24 cellular contexts compared by ENCODE assay signal in genomic region chr2:42844366-42844765, GRCh38. TPM values are rescaled to one million over a fixed set of nuclear protein-coding genes. Genes with fewer than 3 reads are reported as not detected.
DNase-seq lines count a peak whose midpoint lies in the region; ATAC-seq and TF ChIP-seq lines count a peak whose summit lies in the region.
"Had no signal": no experiment of that assay in that cellular context is flagged by ENCODE, and none has a peak within 500 bp of the region (broad histone marks: within the 10 kb centered on the region; RNA-seq: fewer than 3 reads in every experiment).

No MANE protein-coding gene starts in this region.

- H3K27me3 ChIP-seq in fibroblast of lung (ENCODE audit: control insufficient read depth, insufficient read depth, low read length) (no peaks in the 10 kb centered on the region), prostate gland (replicated peaks; ENCODE audit: insufficient read depth) (no peaks in the 10 kb centered on the region), upper lobe of left lung (no peaks in the 10 kb centered on the region)
- H3K27me3 ChIP-seq: foreskin keratinocyte, MG63 had no signal

- TF ChIP-seq EP300 in upper lobe of left lung (IDR thresholded peaks at IDR 0.05) = no peak

- H3K79me2 ChIP-seq in fibroblast of lung (ENCODE audit: control insufficient read depth, insufficient read depth, low read length) = no peaks in the 10 kb centered on the region

- intact Hi-C loops in prostate gland (cut with DNase I) = no loop called here

- no peak for DNase-seq in fibroblast of lung (ENCODE audit: low read depth in 2 of 2)
- no peak for DNase-seq in prostate gland (ENCODE audit: low spot score)
- DNase-seq in upper lobe of left lung = no peak
- DNase-seq in stimulated activated naive B cell treated with anti-CD40 and anti-IgM and Interleukin-4, amounts not matched to agents 10 μg/mL and 1 μg/mL and 100 μg/mL, for 72 hours = no peak
- DNase-seq in stimulated activated CD4-positive, alpha-beta T cell treated with anti-CD3 and anti-CD28 coated beads, Interleukin-15, amount 100 ng/mL, for 24 hours = no peak
- DNase-seq: activated naive CD4-positive, alpha-beta T cell treated with anti-CD3 and anti-CD28 coated beads, Interleukin-2, amount 50 U/mL, for 16 hours; activated T-cell treated with anti-CD3 and anti-CD28 coated beads, Interleukin-2, amount 50 U/mL, for 72 hours; aorta; CD8-positive, alpha-beta memory T cell; central memory CD4-positive, alpha-beta T cell; hypothalamus; NCI-H1417 treated with DMSO at 0.1 percent for 48 hours; NCI-H2107; NCI-H510A; retina; stimulated activated CD4-positive, alpha-beta T cell treated with anti-CD3 and anti-CD28 coated beads, Interleukin-12 subunit alpha, Interleukin-12 subunit beta, amount 100 ng/mL, for 4 hours had no signal

- no peak overlapping the region for H3K4me3 Mint-ChIP-seq in stimulated activated naive B cell treated with anti-CD40 and anti-IgM and Interleukin-4, amounts not matched to agents 10 μg/mL and 1 μg/mL and 100 μg/mL, for 72 hours
- H3K4me3 Mint-ChIP-seq: activated T-cell treated with anti-CD3 and anti-CD28 coated beads, Interleukin-2, amount 50 U/mL, for 72 hours; CD8-positive, alpha-beta memory T cell had no signal

- ATAC-seq in upper lobe of left lung (ENCODE audit: low FRiP score in 2 of 2) (no peak), GM21825 (IDR thresholded peaks at IDR 0.05; ENCODE audit: unreplicated experiment) (no peak)
- ATAC-seq in stimulated activated naive B cell treated with anti-CD40 and anti-IgM and Interleukin-4, amounts not matched to agents 10 μg/mL and 1 μg/mL and 100 μg/mL, for 72 hours (replicated peaks) = no peak
- ATAC-seq: activated CD4-positive, CD25-positive, alpha-beta regulatory T cell treated with anti-CD3 and anti-CD28 coated beads, Interleukin-2, amount 50 U/mL, for 24 hours; activated T-cell treated with anti-CD3 and anti-CD28 coated beads, Interleukin-2, amount 50 U/mL, for 72 hours; K562 had no signal

- H3K9me3 ChIP-seq in fibroblast of lung (ENCODE audit: control insufficient read depth, insufficient read depth, low read depth, low read length) = no peaks in the 10 kb centered on the region
- no peaks in the 10 kb centered on the region for H3K9me3 ChIP-seq in prostate gland
- H3K9me3 ChIP-seq in upper lobe of left lung = no peaks in the 10 kb centered on the region
- H3K9me3 ChIP-seq: MG63 had no signal

- no peak overlapping the region for H2AFZ ChIP-seq in fibroblast of lung (ENCODE audit: low read length)

- peaks cover 18% of the 10 kb centered on the region for H3K4me1 ChIP-seq in fibroblast of lung (ENCODE audit: control insufficient read depth, extremely low read depth, insufficient read depth, low read length)
- H3K4me1 ChIP-seq in prostate gland (replicated peaks) = no peaks in the 10 kb centered on the region
- H3K4me1 ChIP-seq in upper lobe of left lung = peaks cover 16 to 18% (median 17%) of the 10 kb centered on the region in 4 donors

- no peaks in the 10 kb centered on the region for H3K9me3 Mint-ChIP-seq in stimulated activated naive B cell treated with anti-CD40 and anti-IgM and Interleukin-4, amounts not matched to agents 10 μg/mL and 1 μg/mL and 100 μg/mL, for 72 hours
- H3K9me3 Mint-ChIP-seq: activated T-cell treated with anti-CD3 and anti-CD28 coated beads, Interleukin-2, amount 50 U/mL, for 72 hours; CD8-positive, alpha-beta memory T cell had no signal

- no peaks in the 10 kb centered on the region for H3K27me3 Mint-ChIP-seq in stimulated activated naive B cell treated with anti-CD40 and anti-IgM and Interleukin-4, amounts not matched to agents 10 μg/mL and 1 μg/mL and 100 μg/mL, for 72 hours

- TF ChIP-seq POLR2A in prostate gland (IDR thresholded peaks at IDR 0.05) (no peak), upper lobe of left lung (IDR thresholded peaks at IDR 0.05) (no peak)

- no peaks in the 10 kb centered on the region for H3K4me1 Mint-ChIP-seq in stimulated activated naive B cell treated with anti-CD40 and anti-IgM and Interleukin-4, amounts not matched to agents 10 μg/mL and 1 μg/mL and 100 μg/mL, for 72 hours
- H3K4me1 Mint-ChIP-seq: CD8-positive, alpha-beta memory T cell had no signal

- H3K4me2 ChIP-seq in fibroblast of lung (ENCODE audit: extremely low read depth, insufficient read depth, low read length) = no peak overlapping the region

- no peaks in the 10 kb centered on the region for H3K36me3 ChIP-seq in fibroblast of lung (ENCODE audit: control insufficient read depth, insufficient read depth, low read length)
- H3K36me3 ChIP-seq in prostate gland = no peaks in the 10 kb centered on the region
- H3K36me3 ChIP-seq in upper lobe of left lung = no peaks in the 10 kb centered on the region
- H3K36me3 ChIP-seq: MG63 had no signal

- TF ChIP-seq CTCF in VCaP (conservative IDR thresholded peaks at IDR 0.05) = no peak
- no peak for TF ChIP-seq CTCF in fibroblast of lung (conservative IDR thresholded peaks at IDR 0.05 in 1 of 2, IDR thresholded peaks at IDR 0.05 in 1 of 2; ENCODE audit: low read depth in 1 of 2, low read length in 2 of 2)
- no peak for TF ChIP-seq CTCF in prostate gland (IDR thresholded peaks at IDR 0.05)
- TF ChIP-seq CTCF in upper lobe of left lung (IDR thresholded peaks at IDR 0.05) = no peak

- H3K27ac Mint-ChIP-seq in stimulated activated naive B cell treated with anti-CD40 and anti-IgM and Interleukin-4, amounts not matched to agents 10 μg/mL and 1 μg/mL and 100 μg/mL, for 72 hours = no peak overlapping the region
- H3K27ac Mint-ChIP-seq: activated T-cell treated with anti-CD3 and anti-CD28 coated beads, Interleukin-2, amount 50 U/mL, for 72 hours; CD8-positive, alpha-beta memory T cell had no signal

- H3K4me3 ChIP-seq in fibroblast of lung (replicated peaks in 1 of 4; ENCODE audit: control extremely low read depth in 1 of 4, insufficient read depth in 1 of 4, low read depth in 3 of 4, low read length in 4 of 4) (no peak overlapping the region), prostate gland (no peak overlapping the region), upper lobe of left lung (no peak overlapping the region)
- H3K4me3 ChIP-seq: K562, MG63 had no signal

- 88% methylated on average over 5 of the region's 5 CpGs for WGBS in prostate gland
- 86% methylated on average over 5 of the region's 5 CpGs; no CpG with 5 or more reads in 1 of the 2 donors for WGBS in upper lobe of left lung, 2 donors

- H3K27ac ChIP-seq in VCaP (peak overlapping the region; percentile 65), fibroblast of lung (ENCODE audit: insufficient read depth, low read length) (peak overlapping the region; percentile 24), prostate gland (peak overlapping the region; percentile 12 to 32), upper lobe of left lung (peak overlapping the region in 3 of 4 donors; percentile 30 to 71 (median 35))
- H3K27ac ChIP-seq: foreskin keratinocyte had no signal

- H4K20me1 ChIP-seq in fibroblast of lung (ENCODE audit: control insufficient read depth, extremely low read depth, insufficient read depth, low read length) = no peaks in the 10 kb centered on the region

- peaks cover 0 to 4% of the 10 kb centered on the region in 2 donors for H3K36me3 Mint-ChIP-seq in stimulated activated naive B cell treated with anti-CD40 and anti-IgM and Interleukin-4, amounts not matched to agents 10 μg/mL and 1 μg/mL and 100 μg/mL, for 72 hours
- H3K36me3 Mint-ChIP-seq: CD8-positive, alpha-beta memory T cell had no signal

- H3K9ac ChIP-seq in fibroblast of lung (ENCODE audit: insufficient read depth, low read length) = no peak overlapping the region

RNA-seq across cellular contexts. Expression of gene HAAO, which starts 52.0 kb away (rescaled TPM):
- 2.8 and 4.1 TPM in 2 replicates for total RNA-seq in fibroblast of lung
- 0.58 and 0.88 TPM in 2 replicates for polyA plus RNA-seq in fibroblast of lung
- 1.0 and 1.2 TPM in 2 replicates for polyA plus RNA-seq in fibroblast of lung (2012)
- polyA minus RNA-seq in fibroblast of lung (ENCODE audit: low replicate concordance) = 2.9 TPM in 1 of 2 replicates, not detected in the other
- 10 to 100 TPM; 10.3 to 14.0 TPM for total RNA-seq in prostate gland
- 1 to 10 TPM; 1.8 to 9.4 (median 7.1) TPM for total RNA-seq in upper lobe of left lung
- total RNA-seq: dermis microvascular lymphatic vessel endothelial cell, K562, myocyte had no signal
- polyA plus RNA-seq: CD8-positive, alpha-beta memory T cell; K562 had no signal
